1 cellular context compared by ENCODE assay signal in genomic region chr9:114155967-114156294, GRCh38.
TF ChIP-seq lines count a peak whose summit lies in the region.

No MANE protein-coding gene starts in this region.

TF ChIP-seq in H1, 55 proteins besides CTCF, POLR2A, EP300 and RAD21:
- TF ChIP-seq MAX (IDR thresholded peaks at IDR 0.05) = peak; percentile 53
- TF ChIP-seq RBBP5 (IDR thresholded peaks at IDR 0.05; ENCODE audit: borderline replicate concordance, low read depth, low read length) = 0 out of 2 replicates have a peak, but pooled peaks have one; percentile 6
- peak; percentile 39; the same call in 1 of the 2 replicates for TF ChIP-seq PHF8 (conservative IDR thresholded peaks at IDR 0.05; ENCODE audit: low read depth, low read length)
- TF ChIP-seq KDM4A (IDR thresholded peaks at IDR 0.05; ENCODE audit: low read depth, low read length, severe bottlenecking) = peak; percentile 64
- no peak for TF ChIP-seq SP2 (IDR thresholded peaks at IDR 0.05; ENCODE audit: low read length)
- TF ChIP-seq EGR1 (IDR thresholded peaks at IDR 0.05; ENCODE audit: borderline replicate concordance, low read depth, low read length) = peak; percentile 37; the same call in 1 of the 2 replicates
- TF ChIP-seq SUZ12 (IDR thresholded peaks at IDR 0.05; ENCODE audit: low read length) = no peak
